Comparison of ENCODE assay signal across 1 cellular context in genomic region chr4:100106982-100107381, GRCh38.
TF ChIP-seq lines count a peak whose summit lies in the region.

No MANE protein-coding gene starts in this region.

TF ChIP-seq in H1, 55 proteins besides CTCF, POLR2A, EP300 and RAD21 (continued from another document):
- TF ChIP-seq, protein P1, sequence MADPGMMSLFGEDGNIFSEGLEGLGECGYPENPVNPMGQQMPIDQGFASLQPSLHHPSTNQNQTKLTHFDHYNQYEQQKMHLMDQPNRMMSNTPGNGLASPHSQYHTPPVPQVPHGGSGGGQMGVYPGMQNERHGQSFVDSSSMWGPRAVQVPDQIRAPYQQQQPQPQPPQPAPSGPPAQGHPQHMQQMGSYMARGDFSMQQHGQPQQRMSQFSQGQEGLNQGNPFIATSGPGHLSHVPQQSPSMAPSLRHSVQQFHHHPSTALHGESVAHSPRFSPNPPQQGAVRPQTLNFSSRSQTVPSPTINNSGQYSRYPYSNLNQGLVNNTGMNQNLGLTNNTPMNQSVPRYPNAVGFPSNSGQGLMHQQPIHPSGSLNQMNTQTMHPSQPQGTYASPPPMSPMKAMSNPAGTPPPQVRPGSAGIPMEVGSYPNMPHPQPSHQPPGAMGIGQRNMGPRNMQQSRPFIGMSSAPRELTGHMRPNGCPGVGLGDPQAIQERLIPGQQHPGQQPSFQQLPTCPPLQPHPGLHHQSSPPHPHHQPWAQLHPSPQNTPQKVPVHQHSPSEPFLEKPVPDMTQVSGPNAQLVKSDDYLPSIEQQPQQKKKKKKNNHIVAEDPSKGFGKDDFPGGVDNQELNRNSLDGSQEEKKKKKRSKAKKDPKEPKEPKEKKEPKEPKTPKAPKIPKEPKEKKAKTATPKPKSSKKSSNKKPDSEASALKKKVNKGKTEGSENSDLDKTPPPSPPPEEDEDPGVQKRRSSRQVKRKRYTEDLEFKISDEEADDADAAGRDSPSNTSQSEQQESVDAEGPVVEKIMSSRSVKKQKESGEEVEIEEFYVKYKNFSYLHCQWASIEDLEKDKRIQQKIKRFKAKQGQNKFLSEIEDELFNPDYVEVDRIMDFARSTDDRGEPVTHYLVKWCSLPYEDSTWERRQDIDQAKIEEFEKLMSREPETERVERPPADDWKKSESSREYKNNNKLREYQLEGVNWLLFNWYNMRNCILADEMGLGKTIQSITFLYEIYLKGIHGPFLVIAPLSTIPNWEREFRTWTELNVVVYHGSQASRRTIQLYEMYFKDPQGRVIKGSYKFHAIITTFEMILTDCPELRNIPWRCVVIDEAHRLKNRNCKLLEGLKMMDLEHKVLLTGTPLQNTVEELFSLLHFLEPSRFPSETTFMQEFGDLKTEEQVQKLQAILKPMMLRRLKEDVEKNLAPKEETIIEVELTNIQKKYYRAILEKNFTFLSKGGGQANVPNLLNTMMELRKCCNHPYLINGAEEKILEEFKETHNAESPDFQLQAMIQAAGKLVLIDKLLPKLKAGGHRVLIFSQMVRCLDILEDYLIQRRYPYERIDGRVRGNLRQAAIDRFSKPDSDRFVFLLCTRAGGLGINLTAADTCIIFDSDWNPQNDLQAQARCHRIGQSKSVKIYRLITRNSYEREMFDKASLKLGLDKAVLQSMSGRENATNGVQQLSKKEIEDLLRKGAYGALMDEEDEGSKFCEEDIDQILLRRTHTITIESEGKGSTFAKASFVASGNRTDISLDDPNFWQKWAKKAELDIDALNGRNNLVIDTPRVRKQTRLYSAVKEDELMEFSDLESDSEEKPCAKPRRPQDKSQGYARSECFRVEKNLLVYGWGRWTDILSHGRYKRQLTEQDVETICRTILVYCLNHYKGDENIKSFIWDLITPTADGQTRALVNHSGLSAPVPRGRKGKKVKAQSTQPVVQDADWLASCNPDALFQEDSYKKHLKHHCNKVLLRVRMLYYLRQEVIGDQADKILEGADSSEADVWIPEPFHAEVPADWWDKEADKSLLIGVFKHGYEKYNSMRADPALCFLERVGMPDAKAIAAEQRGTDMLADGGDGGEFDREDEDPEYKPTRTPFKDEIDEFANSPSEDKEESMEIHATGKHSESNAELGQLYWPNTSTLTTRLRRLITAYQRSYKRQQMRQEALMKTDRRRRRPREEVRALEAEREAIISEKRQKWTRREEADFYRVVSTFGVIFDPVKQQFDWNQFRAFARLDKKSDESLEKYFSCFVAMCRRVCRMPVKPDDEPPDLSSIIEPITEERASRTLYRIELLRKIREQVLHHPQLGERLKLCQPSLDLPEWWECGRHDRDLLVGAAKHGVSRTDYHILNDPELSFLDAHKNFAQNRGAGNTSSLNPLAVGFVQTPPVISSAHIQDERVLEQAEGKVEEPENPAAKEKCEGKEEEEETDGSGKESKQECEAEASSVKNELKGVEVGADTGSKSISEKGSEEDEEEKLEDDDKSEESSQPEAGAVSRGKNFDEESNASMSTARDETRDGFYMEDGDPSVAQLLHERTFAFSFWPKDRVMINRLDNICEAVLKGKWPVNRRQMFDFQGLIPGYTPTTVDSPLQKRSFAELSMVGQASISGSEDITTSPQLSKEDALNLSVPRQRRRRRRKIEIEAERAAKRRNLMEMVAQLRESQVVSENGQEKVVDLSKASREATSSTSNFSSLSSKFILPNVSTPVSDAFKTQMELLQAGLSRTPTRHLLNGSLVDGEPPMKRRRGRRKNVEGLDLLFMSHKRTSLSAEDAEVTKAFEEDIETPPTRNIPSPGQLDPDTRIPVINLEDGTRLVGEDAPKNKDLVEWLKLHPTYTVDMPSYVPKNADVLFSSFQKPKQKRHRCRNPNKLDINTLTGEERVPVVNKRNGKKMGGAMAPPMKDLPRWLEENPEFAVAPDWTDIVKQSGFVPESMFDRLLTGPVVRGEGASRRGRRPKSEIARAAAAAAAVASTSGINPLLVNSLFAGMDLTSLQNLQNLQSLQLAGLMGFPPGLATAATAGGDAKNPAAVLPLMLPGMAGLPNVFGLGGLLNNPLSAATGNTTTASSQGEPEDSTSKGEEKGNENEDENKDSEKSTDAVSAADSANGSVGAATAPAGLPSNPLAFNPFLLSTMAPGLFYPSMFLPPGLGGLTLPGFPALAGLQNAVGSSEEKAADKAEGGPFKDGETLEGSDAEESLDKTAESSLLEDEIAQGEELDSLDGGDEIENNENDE (IDR thresholded peaks at IDR 0.05; ENCODE audit: insufficient replicate concordance, low read length), result no peak
- TF ChIP-seq ASH2L (IDR thresholded peaks at IDR 0.05; ENCODE audit: low read length), result no peak
- no peak for TF ChIP-seq POU5F1 (IDR thresholded peaks at IDR 0.05; ENCODE audit: low read depth, low read length)
- TF ChIP-seq RFX5 (IDR thresholded peaks at IDR 0.05; ENCODE audit: borderline replicate concordance, low read depth, low read length), result no peak
- TF ChIP-seq ZNF274 (IDR thresholded peaks at IDR 0.05; ENCODE audit: borderline replicate concordance, extremely low read depth, low read length), result no peak
- no peak for TF ChIP-seq KDM5A (IDR thresholded peaks at IDR 0.05; ENCODE audit: low read length)
- TF ChIP-seq HDAC2 (IDR thresholded peaks at IDR 0.05; ENCODE audit: borderline replicate concordance in 1 of 2, low read depth in 2 of 2, low read length in 2 of 2), result no peak
- TF ChIP-seq CEBPB (IDR thresholded peaks at IDR 0.05; ENCODE audit: low read depth, low read length), result no peak
- TF ChIP-seq CBX8 (IDR thresholded peaks at IDR 0.05; ENCODE audit: borderline replicate concordance, low read depth, low read length), result no peak
- TF ChIP-seq KDM4A (IDR thresholded peaks at IDR 0.05; ENCODE audit: low read depth, low read length, severe bottlenecking), result no peak
- TF ChIP-seq SIX5 (IDR thresholded peaks at IDR 0.05; ENCODE audit: low read depth, low read length), result no peak
- no peak for TF ChIP-seq E2F6 (IDR thresholded peaks at IDR 0.05)
- no peak for TF ChIP-seq RXRA (IDR thresholded peaks at IDR 0.05; ENCODE audit: insufficient read depth, low read depth, low read length)
